ENCODE assay signal across 2 cellular contexts in the genomic region with DNA sequence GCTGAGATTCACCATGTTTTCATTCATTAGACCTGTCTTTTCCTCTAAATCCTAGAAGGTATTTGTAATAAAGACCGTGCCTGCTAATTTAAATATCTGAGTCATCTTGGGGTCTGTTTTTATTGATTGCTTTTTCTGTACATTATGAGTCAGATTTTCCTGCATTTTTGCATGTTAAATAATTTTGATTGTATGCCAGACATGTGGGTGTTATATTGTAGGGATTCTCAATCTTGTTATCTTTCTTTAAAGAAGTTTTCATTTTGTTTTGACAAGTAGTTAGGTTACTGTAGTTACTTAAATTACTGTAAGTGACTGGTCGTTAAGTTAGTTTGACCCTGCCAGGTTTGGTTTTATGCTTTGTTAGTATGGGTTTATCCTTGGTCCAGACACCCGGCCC.
TF ChIP-seq lines count a peak whose summit lies in the region.

No MANE protein-coding gene starts in this region.

TF ChIP-seq in IMR-90, 13 proteins besides CTCF, POLR2A, EP300 and RAD21:
- peak; percentile 62 for TF ChIP-seq FOS (IDR thresholded peaks at IDR 0.05; ENCODE audit: low read depth, low read length)
- no peak for TF ChIP-seq MXI1 (IDR thresholded peaks at IDR 0.05; ENCODE audit: borderline replicate concordance, low read depth, low read length)
TF ChIP-seq in IMR-90: peak in this region for 1.

TF ChIP-seq in GM12878, 131 proteins besides CTCF, POLR2A, EP300 and RAD21:
- TF ChIP-seq EZH2 (IDR thresholded peaks at IDR 0.05; ENCODE audit: borderline replicate concordance, control insufficient read depth, low read depth, low read length) (no peak), JUNB (IDR thresholded peaks at IDR 0.05) (peak; percentile 24; the same call in 1 of the 2 replicates)
